Comparison of ENCODE assay signal across 1 cellular context in the genomic region with DNA sequence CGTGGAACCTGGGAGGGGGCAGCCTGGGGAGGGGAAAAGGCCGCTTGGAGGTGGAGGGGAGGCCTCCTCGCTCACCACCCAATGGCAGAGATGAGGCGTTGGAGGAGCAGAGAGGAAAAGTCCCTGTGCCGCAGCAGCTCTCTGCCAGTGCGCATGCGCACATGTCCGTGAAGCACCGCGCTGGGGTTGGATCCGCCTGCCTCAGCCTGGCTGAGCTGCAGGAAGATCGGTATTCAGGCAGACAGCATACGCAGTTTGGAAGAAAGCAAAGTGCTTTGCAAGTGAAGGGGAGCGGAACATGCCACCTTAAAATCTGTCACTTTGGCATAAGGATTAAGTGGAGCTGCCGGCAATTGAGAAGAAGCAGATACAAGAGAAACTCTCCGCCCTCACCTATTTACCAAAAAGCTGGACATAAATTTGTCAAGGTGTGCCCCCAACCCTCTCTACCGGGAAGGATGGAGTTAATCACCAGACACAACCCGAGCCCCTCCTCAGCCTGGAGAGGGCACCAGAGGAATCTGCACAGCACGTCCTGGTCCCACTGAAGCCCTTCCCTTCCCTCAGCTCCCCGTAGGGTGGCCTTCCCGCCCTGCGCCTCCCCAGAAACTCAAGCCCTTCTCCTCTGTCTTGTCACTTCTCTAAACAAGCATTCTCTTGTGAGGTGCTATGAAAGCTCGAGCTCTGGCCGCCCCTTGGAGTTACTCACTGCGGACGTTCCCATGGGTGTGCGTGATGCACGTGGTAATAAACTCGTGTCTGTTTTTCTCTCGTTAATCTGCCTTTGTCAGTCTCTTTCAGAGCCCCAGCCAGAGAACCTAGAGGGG.
A peak's percentile ranks its signal among the peaks of the same experiment; 100 is the strongest.
TF ChIP-seq lines count a peak whose summit lies in the region.

No MANE protein-coding gene starts in this region.

TF ChIP-seq in HEK293, 187 proteins besides CTCF, POLR2A, EP300 and RAD21 (continued from another document):
- TF ChIP-seq, protein P1, sequence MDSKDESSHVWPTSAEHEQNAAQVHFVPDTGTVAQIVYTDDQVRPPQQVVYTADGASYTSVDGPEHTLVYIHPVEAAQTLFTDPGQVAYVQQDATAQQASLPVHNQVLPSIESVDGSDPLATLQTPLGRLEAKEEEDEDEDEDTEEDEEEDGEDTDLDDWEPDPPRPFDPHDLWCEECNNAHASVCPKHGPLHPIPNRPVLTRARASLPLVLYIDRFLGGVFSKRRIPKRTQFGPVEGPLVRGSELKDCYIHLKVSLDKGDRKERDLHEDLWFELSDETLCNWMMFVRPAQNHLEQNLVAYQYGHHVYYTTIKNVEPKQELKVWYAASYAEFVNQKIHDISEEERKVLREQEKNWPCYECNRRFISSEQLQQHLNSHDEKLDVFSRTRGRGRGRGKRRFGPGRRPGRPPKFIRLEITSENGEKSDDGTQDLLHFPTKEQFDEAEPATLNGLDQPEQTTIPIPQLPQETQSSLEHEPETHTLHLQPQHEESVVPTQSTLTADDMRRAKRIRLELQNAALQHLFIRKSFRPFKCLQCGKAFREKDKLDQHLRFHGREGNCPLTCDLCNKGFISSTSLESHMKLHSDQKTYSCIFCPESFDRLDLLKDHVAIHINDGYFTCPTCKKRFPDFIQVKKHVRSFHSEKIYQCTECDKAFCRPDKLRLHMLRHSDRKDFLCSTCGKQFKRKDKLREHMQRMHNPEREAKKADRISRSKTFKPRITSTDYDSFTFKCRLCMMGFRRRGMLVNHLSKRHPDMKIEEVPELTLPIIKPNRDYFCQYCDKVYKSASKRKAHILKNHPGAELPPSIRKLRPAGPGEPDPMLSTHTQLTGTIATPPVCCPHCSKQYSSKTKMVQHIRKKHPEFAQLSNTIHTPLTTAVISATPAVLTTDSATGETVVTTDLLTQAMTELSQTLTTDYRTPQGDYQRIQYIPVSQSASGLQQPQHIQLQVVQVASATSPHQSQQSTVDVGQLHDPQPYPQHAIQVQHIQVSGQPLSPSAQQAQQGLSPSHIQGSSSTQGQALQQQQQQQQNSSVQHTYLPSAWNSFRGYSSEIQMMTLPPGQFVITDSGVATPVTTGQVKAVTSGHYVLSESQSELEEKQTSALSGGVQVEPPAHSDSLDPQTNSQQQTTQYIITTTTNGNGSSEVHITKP (tag by site-specific recombination; IDR thresholded peaks at IDR 0.05), result peak; percentile 94
- TF ChIP-seq ZNF391 (tag by site-specific recombination; IDR thresholded peaks at IDR 0.05; ENCODE audit: borderline replicate concordance, low read depth) (no peak), ZFP41 (tag by site-specific recombination; IDR thresholded peaks at IDR 0.05; ENCODE audit: borderline replicate concordance) (no peak), ZNF341 (tag by site-specific recombination; IDR thresholded peaks at IDR 0.05; ENCODE audit: low read depth) (0 out of 2 replicates have a peak, but pooled peaks have one; percentile 6), ZNF335 (tag by site-specific recombination; conservative IDR thresholded peaks at IDR 0.05) (peak; percentile 57), ZNF501 (tag by site-specific recombination; IDR thresholded peaks at IDR 0.05) (no peak), ZNF830 (tag by site-specific recombination; IDR thresholded peaks at IDR 0.05; ENCODE audit: low read depth) (no peak), ZNF623 (tag by site-specific recombination; IDR thresholded peaks at IDR 0.05) (no peak), GLIS2 (tag by site-specific recombination; IDR thresholded peaks at IDR 0.05) (peak; percentile 67; the same call in 1 of the 2 replicates), TRIM28 (IDR thresholded peaks at IDR 0.05; ENCODE audit: borderline replicate concordance, low read length) (peak; percentile 80; the same call in 1 of the 2 replicates), ZBTB11 (tag by site-specific recombination; conservative IDR thresholded peaks at IDR 0.05; ENCODE audit: low read depth) (no peak), ZNF600 (tag by site-specific recombination; IDR thresholded peaks at IDR 0.05) (peak; percentile 83; the same call in 1 of the 2 replicates), ZNF677 (tag by site-specific recombination; IDR thresholded peaks at IDR 0.05) (no peak), ZNF843 (tag by site-specific recombination; IDR thresholded peaks at IDR 0.05) (no peak), ZNF488 (tag by site-specific recombination; IDR thresholded peaks at IDR 0.05) (no peak), GLI2 (tag by site-specific recombination; IDR thresholded peaks at IDR 0.05; ENCODE audit: borderline replicate concordance, low read depth) (no peak), ZNF274 (IDR thresholded peaks at IDR 0.05; ENCODE audit: low read length) (no peak), ZNF274 (tag by site-specific recombination; IDR thresholded peaks at IDR 0.05; ENCODE audit: borderline replicate concordance) (no peak), ZNF324 (tag by site-specific recombination; IDR thresholded peaks at IDR 0.05) (no peak), ZNF174 (tag by site-specific recombination; IDR thresholded peaks at IDR 0.05) (no peak), ZFP69B (tag by site-specific recombination; IDR thresholded peaks at IDR 0.05) (no peak), ZNF184 (tag by site-specific recombination; IDR thresholded peaks at IDR 0.05) (no peak)
- TF ChIP-seq, protein P2, sequence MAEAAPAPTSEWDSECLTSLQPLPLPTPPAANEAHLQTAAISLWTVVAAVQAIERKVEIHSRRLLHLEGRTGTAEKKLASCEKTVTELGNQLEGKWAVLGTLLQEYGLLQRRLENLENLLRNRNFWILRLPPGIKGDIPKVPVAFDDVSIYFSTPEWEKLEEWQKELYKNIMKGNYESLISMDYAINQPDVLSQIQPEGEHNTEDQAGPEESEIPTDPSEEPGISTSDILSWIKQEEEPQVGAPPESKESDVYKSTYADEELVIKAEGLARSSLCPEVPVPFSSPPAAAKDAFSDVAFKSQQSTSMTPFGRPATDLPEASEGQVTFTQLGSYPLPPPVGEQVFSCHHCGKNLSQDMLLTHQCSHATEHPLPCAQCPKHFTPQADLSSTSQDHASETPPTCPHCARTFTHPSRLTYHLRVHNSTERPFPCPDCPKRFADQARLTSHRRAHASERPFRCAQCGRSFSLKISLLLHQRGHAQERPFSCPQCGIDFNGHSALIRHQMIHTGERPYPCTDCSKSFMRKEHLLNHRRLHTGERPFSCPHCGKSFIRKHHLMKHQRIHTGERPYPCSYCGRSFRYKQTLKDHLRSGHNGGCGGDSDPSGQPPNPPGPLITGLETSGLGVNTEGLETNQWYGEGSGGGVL (tag by site-specific recombination; IDR thresholded peaks at IDR 0.05), result peak; percentile 31; the same call in 1 of the 2 replicates
- TF ChIP-seq, protein P3, sequence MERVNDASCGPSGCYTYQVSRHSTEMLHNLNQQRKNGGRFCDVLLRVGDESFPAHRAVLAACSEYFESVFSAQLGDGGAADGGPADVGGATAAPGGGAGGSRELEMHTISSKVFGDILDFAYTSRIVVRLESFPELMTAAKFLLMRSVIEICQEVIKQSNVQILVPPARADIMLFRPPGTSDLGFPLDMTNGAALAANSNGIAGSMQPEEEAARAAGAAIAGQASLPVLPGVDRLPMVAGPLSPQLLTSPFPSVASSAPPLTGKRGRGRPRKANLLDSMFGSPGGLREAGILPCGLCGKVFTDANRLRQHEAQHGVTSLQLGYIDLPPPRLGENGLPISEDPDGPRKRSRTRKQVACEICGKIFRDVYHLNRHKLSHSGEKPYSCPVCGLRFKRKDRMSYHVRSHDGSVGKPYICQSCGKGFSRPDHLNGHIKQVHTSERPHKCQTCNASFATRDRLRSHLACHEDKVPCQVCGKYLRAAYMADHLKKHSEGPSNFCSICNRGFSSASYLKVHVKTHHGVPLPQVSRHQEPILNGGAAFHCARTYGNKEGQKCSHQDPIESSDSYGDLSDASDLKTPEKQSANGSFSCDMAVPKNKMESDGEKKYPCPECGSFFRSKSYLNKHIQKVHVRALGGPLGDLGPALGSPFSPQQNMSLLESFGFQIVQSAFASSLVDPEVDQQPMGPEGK (tag by site-specific recombination; IDR thresholded peaks at IDR 0.05), result 0 out of 2 replicates have a peak, but pooled peaks have one; percentile 21
